Comparison of ENCODE assay signal across 22 cellular contexts in genomic region chr4:99852199-99852718, GRCh38. TPM values are rescaled to one million over a fixed set of nuclear protein-coding genes. Genes with fewer than 3 reads are reported as not detected.
DNase-seq lines count a peak whose midpoint lies in the region; ATAC-seq and FAIRE-seq lines count a peak whose summit lies in the region.
"Had no signal": no experiment of that assay in that cellular context is flagged by ENCODE, and none has a peak within 500 bp of the region (broad histone marks: within the 10 kb centered on the region; RNA-seq: fewer than 3 reads in every experiment).

No MANE protein-coding gene starts in this region.

- peak; percentile 5 for ATAC-seq in activated T-helper 17 cell treated with anti-CD3 and anti-CD28 coated beads, Interleukin-2, amount 50 U/mL, for 72 hours (replicated peaks)
- ATAC-seq in stimulated activated naive B cell treated with anti-CD40 and anti-IgM and Interleukin-4, amounts not matched to agents 10 μg/mL and 1 μg/mL and 100 μg/mL, for 72 hours (replicated peaks) = peak; percentile 11 to 12
- ATAC-seq in GM21390 (IDR thresholded peaks at IDR 0.05; ENCODE audit: unreplicated experiment) (no peak), HG03108 (IDR thresholded peaks at IDR 0.05; ENCODE audit: unreplicated experiment) (no peak)
- ATAC-seq: body of pancreas, left lung had no signal

- H3K27me3 Mint-ChIP-seq in activated T-cell treated with anti-CD3 and anti-CD28 coated beads, Interleukin-2, amount 50 U/mL, for 24 hours = no peaks in the 10 kb centered on the region
- H3K27me3 Mint-ChIP-seq in activated T-helper 17 cell treated with anti-CD3 and anti-CD28 coated beads, Interleukin-2, amount 50 U/mL, for 72 hours = no peaks in the 10 kb centered on the region
- no peaks in the 10 kb centered on the region for H3K27me3 Mint-ChIP-seq in stimulated activated naive B cell treated with anti-CD40 and anti-IgM and Interleukin-4, amounts not matched to agents 10 μg/mL and 1 μg/mL and 100 μg/mL, for 72 hours
- H3K27me3 Mint-ChIP-seq: IgD-negative memory B cell had no signal

- peak overlapping the region; percentile 69 for H3K4me3 Mint-ChIP-seq in activated T-cell treated with anti-CD3 and anti-CD28 coated beads, Interleukin-2, amount 50 U/mL, for 24 hours
- peak overlapping the region; percentile 80 for H3K4me3 Mint-ChIP-seq in activated T-helper 17 cell treated with anti-CD3 and anti-CD28 coated beads, Interleukin-2, amount 50 U/mL, for 72 hours
- peak overlapping the region; percentile 69 to 70 for H3K4me3 Mint-ChIP-seq in stimulated activated naive B cell treated with anti-CD40 and anti-IgM and Interleukin-4, amounts not matched to agents 10 μg/mL and 1 μg/mL and 100 μg/mL, for 72 hours
- H3K4me3 Mint-ChIP-seq: H9 had no signal

- no peaks in the 10 kb centered on the region for H3K9me3 Mint-ChIP-seq in activated T-cell treated with anti-CD3 and anti-CD28 coated beads, Interleukin-2, amount 50 U/mL, for 24 hours
- no peaks in the 10 kb centered on the region for H3K9me3 Mint-ChIP-seq in activated T-helper 17 cell treated with anti-CD3 and anti-CD28 coated beads, Interleukin-2, amount 50 U/mL, for 72 hours
- H3K9me3 Mint-ChIP-seq in stimulated activated naive B cell treated with anti-CD40 and anti-IgM and Interleukin-4, amounts not matched to agents 10 μg/mL and 1 μg/mL and 100 μg/mL, for 72 hours = peaks cover 5 to 6% of the 10 kb centered on the region in 2 donors
- H3K9me3 Mint-ChIP-seq: H9, IgD-negative memory B cell had no signal

- peak overlapping the region; percentile 96 for H3K27ac Mint-ChIP-seq in activated T-cell treated with anti-CD3 and anti-CD28 coated beads, Interleukin-2, amount 50 U/mL, for 24 hours
- peak overlapping the region; percentile 100 for H3K27ac Mint-ChIP-seq in activated T-helper 17 cell treated with anti-CD3 and anti-CD28 coated beads, Interleukin-2, amount 50 U/mL, for 72 hours
- peak overlapping the region; percentile 95 for H3K27ac Mint-ChIP-seq in stimulated activated naive B cell treated with anti-CD40 and anti-IgM and Interleukin-4, amounts not matched to agents 10 μg/mL and 1 μg/mL and 100 μg/mL, for 72 hours
- H3K27ac Mint-ChIP-seq: H9 had no signal

- DNase-seq in activated T-cell treated with anti-CD3 and anti-CD28 coated beads, Interleukin-2, amount 50 U/mL, for 24 hours = peak; percentile 57
- no peak for DNase-seq in activated T-cell treated with anti-CD3 and anti-CD28 coated beads, Interleukin-2, amount 50 U/mL, for 1 hour
- DNase-seq in GM19239 (ENCODE audit: insufficient read length, low spot score) (no peak), HK-2 (ENCODE audit: unreplicated experiment) (no peak)
- no peak for DNase-seq in stimulated activated naive B cell treated with anti-CD40 and anti-IgM and Interleukin-4, amounts not matched to agents 10 μg/mL and 1 μg/mL and 100 μg/mL, for 72 hours
- DNase-seq: activated CD8-positive, alpha-beta memory T cell treated with anti-CD3 and anti-CD28 coated beads for 24 hours; activated gamma-delta T cell treated with Interleukin-2 at 50 U/mL for 16 hours; body of pancreas; colonic mucosa; DMS79; H9; head of caudate nucleus; left lung; NCI-H1417 treated with DMSO at 0.1 percent for 48 hours; NCI-H524 treated with DMSO at 0.1 percent for 48 hours; small intestine; stimulated activated CD4-positive, alpha-beta T cell treated with anti-CD3 and anti-CD28 coated beads, Interleukin-4, amount 100 ng/mL, for 1 hour had no signal

- peaks cover 66% of the 10 kb centered on the region for H3K36me3 Mint-ChIP-seq in activated T-cell treated with anti-CD3 and anti-CD28 coated beads, Interleukin-2, amount 50 U/mL, for 24 hours (ENCODE audit: low read depth)
- peaks cover 69% of the 10 kb centered on the region for H3K36me3 Mint-ChIP-seq in activated T-helper 17 cell treated with anti-CD3 and anti-CD28 coated beads, Interleukin-2, amount 50 U/mL, for 72 hours (ENCODE audit: low read depth)
- H3K36me3 Mint-ChIP-seq in stimulated activated naive B cell treated with anti-CD40 and anti-IgM and Interleukin-4, amounts not matched to agents 10 μg/mL and 1 μg/mL and 100 μg/mL, for 72 hours = peaks cover 67 to 85% of the 10 kb centered on the region in 2 donors

- peak; percentile 93 for FAIRE-seq in GM19239 (lab: Jason Lieb, UNC)
- FAIRE-seq: small intestine, TTC549 had no signal

- H3K4me1 Mint-ChIP-seq in activated T-cell treated with anti-CD3 and anti-CD28 coated beads, Interleukin-2, amount 50 U/mL, for 24 hours (ENCODE audit: low read depth) = peaks cover 92% of the 10 kb centered on the region
- H3K4me1 Mint-ChIP-seq in activated T-helper 17 cell treated with anti-CD3 and anti-CD28 coated beads, Interleukin-2, amount 50 U/mL, for 72 hours = peaks cover 77% of the 10 kb centered on the region
- H3K4me1 Mint-ChIP-seq in stimulated activated naive B cell treated with anti-CD40 and anti-IgM and Interleukin-4, amounts not matched to agents 10 μg/mL and 1 μg/mL and 100 μg/mL, for 72 hours = peaks cover 68 to 93% of the 10 kb centered on the region in 2 donors

RNA-seq across cellular contexts. Expression of gene DAPP1, which starts 35.6 kb away (rescaled TPM):
- total RNA-seq in activated T-helper 17 cell treated with anti-CD3 and anti-CD28 coated beads, Interleukin-2, amount 50 U/mL, for 72 hours = 10 to 100 TPM; 52.9 to 58.4 TPM
- total RNA-seq: H9 had no signal

RNA-seq across cellular contexts. Expression of gene LAMTOR3, which starts 42.0 kb away (rescaled TPM):
- 10 to 100 TPM; 31.6 to 31.9 TPM for total RNA-seq in activated T-helper 17 cell treated with anti-CD3 and anti-CD28 coated beads, Interleukin-2, amount 50 U/mL, for 72 hours

Comparison
In these comparisons a context has a peak if more than half of its experiments do, and no peak if none do; other contexts are left out.
1. ATAC-seq: peak in activated T-helper 17 cell treated with anti-CD3 and anti-CD28 coated beads, Interleukin-2, amount 50 U/mL, for 72 hours (single experiment) and stimulated activated naive B cell treated with anti-CD40 and anti-IgM and Interleukin-4, amounts not matched to agents 10 μg/mL and 1 μg/mL and 100 μg/mL, for 72 hours (2 of 2); none in GM21390 (single experiment) and HG03108 (single experiment).
2. Peak in every context shown above with its lines, with median percentiles within 50 percentile points of each other: H3K27ac Mint-ChIP-seq and H3K4me3 Mint-ChIP-seq.